22 cellular contexts compared by ENCODE assay signal in genomic region chr3:39109086-39109485, GRCh38. TPM values are rescaled to one million over a fixed set of nuclear protein-coding genes. Genes with fewer than 3 reads are reported as not detected.
DNase-seq lines count a peak whose midpoint lies in the region; ATAC-seq and TF ChIP-seq lines count a peak whose summit lies in the region.
"Had no signal": no experiment of that assay in that cellular context is flagged by ENCODE, and none has a peak within 500 bp of the region (broad histone marks: within the 10 kb centered on the region; RNA-seq: fewer than 3 reads in every experiment).

No MANE protein-coding gene starts in this region.

- no peak for ATAC-seq in GM23338
- no peak for ATAC-seq in GM21737 (IDR thresholded peaks at IDR 0.05; ENCODE audit: unreplicated experiment)
- ATAC-seq in HG03135 (IDR thresholded peaks at IDR 0.05; ENCODE audit: unreplicated experiment): no peak
- ATAC-seq: Panc1, psoas muscle had no signal

- H3K4me3 Mint-ChIP-seq in T-helper 1 cell treated with Interleukin-12 subunit alpha and Interleukin-12 subunit beta and Interleukin-4 antibody, amounts not matched to agents 30 μg/mL and 1 μg/mL, for 36 hours: no peak overlapping the region
- H3K4me3 Mint-ChIP-seq in GM23338: peak overlapping the region; percentile 90; the same call in 2 of the 3 replicates
- H3K4me3 Mint-ChIP-seq in brain: peak overlapping the region; percentile 93 to 98 (median 95)
- peak overlapping the region; percentile 94 for H3K4me3 Mint-ChIP-seq in nephron progenitor cell

- H4K20me1 ChIP-seq in GM23338 (replicated peaks; ENCODE audit: insufficient read depth): peaks cover 7% of the 10 kb centered on the region

- H3F3A ChIP-seq in GM23338 (replicated peaks; ENCODE audit: low read depth): no peaks in the 10 kb centered on the region

- H3K27me3 ChIP-seq in GM23338 (ENCODE audit: insufficient read depth): no peaks in the 10 kb centered on the region
- H3K27me3 ChIP-seq: BE2C had no signal

- H3K9me2 ChIP-seq in GM23338 (ENCODE audit: insufficient read depth): no peaks in the 10 kb centered on the region

- no peak overlapping the region for H2AFZ ChIP-seq in GM23338

- peaks cover 38% of the 10 kb centered on the region for H3K4me1 Mint-ChIP-seq in T-helper 1 cell treated with Interleukin-12 subunit alpha and Interleukin-12 subunit beta and Interleukin-4 antibody, amounts not matched to agents 30 μg/mL and 1 μg/mL, for 36 hours (ENCODE audit: low read depth)
- peaks cover 27% of the 10 kb centered on the region for H3K4me1 Mint-ChIP-seq in GM23338
- H3K4me1 Mint-ChIP-seq in brain: peaks cover 43% of the 10 kb centered on the region
- H3K4me1 Mint-ChIP-seq in nephron progenitor cell: peaks cover 41% of the 10 kb centered on the region

- no peaks in the 10 kb centered on the region for H3K36me3 ChIP-seq in GM23338 (ENCODE audit: insufficient read depth)
- H3K36me3 ChIP-seq: BE2C had no signal

- no peak overlapping the region for H3K4me3 ChIP-seq in GM23338
- H3K4me3 ChIP-seq: lung, SK-N-MC, skin epidermis had no signal

- DNase-seq in T-helper 1 cell (no peak), GM23338 (ENCODE audit: low spot score) (no peak), nephron progenitor cell (no peak), NCI-H2196 (lab: John Stamatoyannopoulos, UW; ENCODE audit: unreplicated experiment) (no peak)
- DNase-seq: activated effector memory CD4-positive, alpha-beta T cell treated with anti-CD3 and anti-CD28 coated beads, Interleukin-2, amount 50 U/mL, for 16 hours; aorta; BE2C; DMS53; NCI-H1417; NCI-H774; psoas muscle; stimulated activated CD4-positive, alpha-beta T cell treated with anti-CD3 and anti-CD28 coated beads, Interleukin-4, amount 100 ng/mL, for 1 hour had no signal

- H3K27me3 Mint-ChIP-seq in T-helper 1 cell treated with Interleukin-12 subunit alpha and Interleukin-12 subunit beta and Interleukin-4 antibody, amounts not matched to agents 30 μg/mL and 1 μg/mL, for 36 hours (ENCODE audit: low read depth): peaks cover 9% of the 10 kb centered on the region
- H3K27me3 Mint-ChIP-seq in GM23338 (ENCODE audit: insufficient read depth, low read depth, poor library complexity) (peaks cover 10% of the 10 kb centered on the region), brain (peaks cover 13% of the 10 kb centered on the region), nephron progenitor cell (ENCODE audit: low read depth, poor library complexity) (peaks cover 3% of the 10 kb centered on the region)
- H3K27me3 Mint-ChIP-seq: naive thymus-derived CD8-positive, alpha-beta T cell had no signal

- no peak overlapping the region for H3K27ac ChIP-seq in GM23338 (ENCODE audit: low read depth)
- H3K27ac ChIP-seq: 22Rv1, psoas muscle, SK-N-MC had no signal

- H3K36me3 Mint-ChIP-seq in T-helper 1 cell treated with Interleukin-12 subunit alpha and Interleukin-12 subunit beta and Interleukin-4 antibody, amounts not matched to agents 30 μg/mL and 1 μg/mL, for 36 hours (ENCODE audit: low read depth): peaks cover 9% of the 10 kb centered on the region
- no peaks in the 10 kb centered on the region; the same call in 1 of the 3 replicates for H3K36me3 Mint-ChIP-seq in GM23338 (ENCODE audit: low read depth)
- H3K36me3 Mint-ChIP-seq in brain: no peaks in the 10 kb centered on the region
- peaks cover 4% of the 10 kb centered on the region for H3K36me3 Mint-ChIP-seq in nephron progenitor cell (ENCODE audit: low read depth)
- H3K36me3 Mint-ChIP-seq: naive thymus-derived CD8-positive, alpha-beta T cell had no signal

- TF ChIP-seq CTCF in GM23338 (conservative IDR thresholded peaks at IDR 0.05; ENCODE audit: low read depth in 2 of 2): no peak
- no peak for TF ChIP-seq CTCF in brain (conservative IDR thresholded peaks at IDR 0.05)
- no peak for TF ChIP-seq CTCF in nephron progenitor cell (IDR thresholded peaks at IDR 0.05)

- peaks cover 9% of the 10 kb centered on the region for H3K79me2 ChIP-seq in GM23338 (replicated peaks; ENCODE audit: insufficient read depth)

- H3K27ac Mint-ChIP-seq in T-helper 1 cell treated with Interleukin-12 subunit alpha and Interleukin-12 subunit beta and Interleukin-4 antibody, amounts not matched to agents 30 μg/mL and 1 μg/mL, for 36 hours: peak overlapping the region; percentile 16
- H3K27ac Mint-ChIP-seq in GM23338 (no peak overlapping the region), brain (peak overlapping the region in 3 of 5 experiments; percentile 17 to 99 (median 97)), nephron progenitor cell (no peak overlapping the region)

- H3K9me3 Mint-ChIP-seq in T-helper 1 cell treated with Interleukin-12 subunit alpha and Interleukin-12 subunit beta and Interleukin-4 antibody, amounts not matched to agents 30 μg/mL and 1 μg/mL, for 36 hours: no peaks in the 10 kb centered on the region
- H3K9me3 Mint-ChIP-seq in GM23338 (no peaks in the 10 kb centered on the region; the same call in 1 of the 3 replicates), brain (no peaks in the 10 kb centered on the region), nephron progenitor cell (no peaks in the 10 kb centered on the region)
- H3K9me3 Mint-ChIP-seq: naive thymus-derived CD8-positive, alpha-beta T cell had no signal

- H3K4me2 ChIP-seq in GM23338: no peak overlapping the region

- H3K4me1 ChIP-seq in GM23338 (ENCODE audit: insufficient read depth): no peaks in the 10 kb centered on the region
- H3K4me1 ChIP-seq: BE2C had no signal

TF ChIP-seq in GM23338, 12 proteins besides CTCF, POLR2A, EP300 and RAD21 (continues in another document):
- no peak for TF ChIP-seq POLR2AphosphoS5 (IDR thresholded peaks at IDR 0.05; ENCODE audit: low read depth)
- TF ChIP-seq, protein P1, sequence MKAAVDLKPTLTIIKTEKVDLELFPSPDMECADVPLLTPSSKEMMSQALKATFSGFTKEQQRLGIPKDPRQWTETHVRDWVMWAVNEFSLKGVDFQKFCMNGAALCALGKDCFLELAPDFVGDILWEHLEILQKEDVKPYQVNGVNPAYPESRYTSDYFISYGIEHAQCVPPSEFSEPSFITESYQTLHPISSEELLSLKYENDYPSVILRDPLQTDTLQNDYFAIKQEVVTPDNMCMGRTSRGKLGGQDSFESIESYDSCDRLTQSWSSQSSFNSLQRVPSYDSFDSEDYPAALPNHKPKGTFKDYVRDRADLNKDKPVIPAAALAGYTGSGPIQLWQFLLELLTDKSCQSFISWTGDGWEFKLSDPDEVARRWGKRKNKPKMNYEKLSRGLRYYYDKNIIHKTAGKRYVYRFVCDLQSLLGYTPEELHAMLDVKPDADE (IDR thresholded peaks at IDR 0.05): no peak

RNA-seq across cellular contexts. Expression of gene TTC21A, which starts 1.6 kb away (rescaled TPM):
- 2.0 and 2.1 TPM in 2 replicates for total RNA-seq in GM23338 (2014; rRNA removed; shearing (Covaris generic))
- 1.8 and 2.5 TPM in 2 replicates for polyA plus RNA-seq in GM23338 (2016; fragmentation: Nextera tagmentation; extraction: Ambion mirVana)
- polyA plus RNA-seq in brain (ENCODE audit: insufficient read depth, low read depth, low replicate concordance): 1.7 TPM

RNA-seq across cellular contexts. Expression of gene GORASP1, which starts 1.7 kb away (rescaled TPM):
- total RNA-seq in GM23338 (2014; rRNA removed; shearing (Covaris generic)): 32.7 and 38.3 TPM in 2 replicates
- polyA plus RNA-seq in GM23338 (2016; fragmentation: Nextera tagmentation; extraction: Ambion mirVana) (8.5 and 10.3 TPM in 2 replicates), brain (ENCODE audit: insufficient read depth, low read depth, low replicate concordance) (34.3 TPM)

RNA-seq across cellular contexts. Expression of gene CSRNP1, which starts 44.3 kb away (rescaled TPM):
- total RNA-seq in GM23338 (2014; rRNA removed; shearing (Covaris generic)): 8.3 and 10.0 TPM in 2 replicates
- polyA plus RNA-seq in GM23338 (2016; fragmentation: Nextera tagmentation; extraction: Ambion mirVana) (4.7 and 4.9 TPM in 2 replicates), brain (ENCODE audit: insufficient read depth, low read depth, low replicate concordance) (9.0 TPM)

RNA-seq across cellular contexts. Expression of gene WDR48, which starts 57.3 kb away (rescaled TPM):
- 40.3 and 54.3 TPM in 2 replicates for total RNA-seq in GM23338 (2014; rRNA removed; shearing (Covaris generic))
- polyA plus RNA-seq in GM23338 (2016; fragmentation: Nextera tagmentation; extraction: Ambion mirVana): 20.8 and 27.2 TPM in 2 replicates
- polyA plus RNA-seq in brain (ENCODE audit: insufficient read depth, low read depth, low replicate concordance): 24.9 TPM

RNA-seq across cellular contexts. Expression of gene SCN11A, which starts 57.3 kb away (rescaled TPM):
- total RNA-seq in GM23338 (2014; rRNA removed; shearing (Covaris generic)): 0.08 and 0.14 TPM in 2 replicates
- polyA plus RNA-seq in GM23338 (2016; fragmentation: Nextera tagmentation; extraction: Ambion mirVana) (0.05 TPM in 2 replicates), brain (ENCODE audit: insufficient read depth, low read depth, low replicate concordance) (not detected)
- polyA plus RNA-seq: aorta; naive thymus-derived CD8-positive, alpha-beta T cell had no signal

Comparison
In these comparisons a context has a peak if more than half of its experiments do, and no peak if none do; other contexts are left out.
1. H3K27ac Mint-ChIP-seq: peak in T-helper 1 cell treated with Interleukin-12 subunit alpha and Interleukin-12 subunit beta and Interleukin-4 antibody, amounts not matched to agents 30 μg/mL and 1 μg/mL, for 36 hours (single experiment) and brain (3 of 5); none in GM23338 (single experiment) and nephron progenitor cell (single experiment).